Comparison of ENCODE assay signal across 32 cellular contexts in the genomic region with DNA sequence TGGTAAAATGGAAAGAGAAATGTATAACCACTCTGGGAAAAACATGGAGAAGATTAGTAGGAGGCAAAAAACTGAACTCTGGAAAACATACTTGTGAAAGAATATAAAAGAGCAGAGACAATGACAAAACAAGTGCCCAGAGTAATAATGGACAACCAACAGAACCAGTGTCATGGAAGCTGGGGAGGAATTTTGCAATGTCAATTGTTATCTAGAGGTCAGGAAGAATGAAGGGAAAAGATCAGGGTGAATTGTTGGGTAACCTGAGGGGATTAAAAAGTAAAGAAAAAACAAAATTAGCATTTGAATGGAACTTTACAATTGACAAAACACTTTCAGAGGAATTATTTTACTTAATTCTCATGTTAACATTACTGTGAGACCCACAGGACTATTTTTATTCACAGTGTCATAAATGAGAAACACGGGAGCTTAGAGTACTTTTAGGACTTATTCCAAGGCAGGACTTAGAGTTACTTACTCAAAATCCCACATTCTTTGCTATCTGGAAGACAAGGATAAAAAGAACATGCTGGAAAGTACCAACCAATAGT.
"Had no signal": no experiment of that assay in that cellular context is flagged by ENCODE, and none has a peak within 500 bp of the region (broad histone marks: within the 10 kb centered on the region; RNA-seq: fewer than 3 reads in every experiment).

No MANE protein-coding gene starts in this region.

- H3K79me2 ChIP-seq: parathyroid adenoma had no signal

- H3K36me3 ChIP-seq: adrenal gland, cardiac muscle cell, colonic mucosa, gastroesophageal sphincter, left ventricle myocardium inferior, stomach, thyroid gland, upper lobe of right lung had no signal

- H2AFZ ChIP-seq: parathyroid adenoma had no signal

- DNase-seq: activated CD4-positive, alpha-beta T cell treated with anti-CD3 and anti-CD28 coated beads for 48 hours; activated CD4-positive, alpha-beta T cell treated with anti-CD3 and anti-CD28 coated beads, Interleukin-2, amount 50 U/mL, for 48 hours; activated CD8-positive, alpha-beta memory T cell treated with anti-CD3 and anti-CD28 coated beads for 24 hours; activated effector memory CD4-positive, alpha-beta T cell treated with Interleukin-2 at 50 U/mL for 16 hours; activated naive CD4-positive, alpha-beta T cell treated with anti-CD3 and anti-CD28 coated beads for 36 hours; activated naive CD8-positive, alpha-beta T cell treated with anti-CD3 and anti-CD28 coated beads for 36 hours; adrenal gland; aorta; body of pancreas; cerebellar nuclear complex; colonic mucosa; effector memory CD4-positive, alpha-beta T cell; head of caudate nucleus; hippocampal formation; left ventricle myocardium inferior; naive B cell; nephron progenitor cell; occipital lobe; psoas muscle; stimulated activated CD4-positive, alpha-beta T cell treated with anti-CD3 and anti-CD28 coated beads, Interleukin-15, amount 100 ng/mL, for 24 hours; stimulated activated CD4-positive, alpha-beta T cell treated with anti-CD3 and anti-CD28 coated beads, Interleukin-2, amount 100 ng/mL, for 24 hours; stimulated activated naive B cell treated with anti-CD40 and anti-IgM and Interleukin-4, amounts not matched to agents 10 μg/mL and 1 μg/mL and 100 μg/mL, for 72 hours; stomach; T-helper 1 cell; thyroid gland; upper lobe of right lung had no signal

- H3K27me3 ChIP-seq: adrenal gland, body of pancreas, cardiac muscle cell, colonic mucosa, gastroesophageal sphincter, stomach, thyroid gland, upper lobe of right lung had no signal

- FAIRE-seq: endothelial cell of umbilical vein, islet of Langerhans had no signal

- ATAC-seq: activated CD4-positive, CD25-positive, alpha-beta regulatory T cell treated with anti-CD3 and anti-CD28 coated beads, Interleukin-2, amount 50 U/mL, for 24 hours; body of pancreas; gastroesophageal sphincter; psoas muscle; stimulated activated naive B cell treated with anti-CD40 and anti-IgM and Interleukin-4, amounts not matched to agents 10 μg/mL and 1 μg/mL and 100 μg/mL, for 72 hours; upper lobe of right lung had no signal

- H3K9ac ChIP-seq: parathyroid adenoma had no signal

- H3K27ac ChIP-seq: body of pancreas, cardiac muscle cell, colonic mucosa, left ventricle myocardium inferior, parathyroid adenoma, psoas muscle, stomach, thyroid gland, upper lobe of right lung had no signal

- H3K9me3 ChIP-seq: adrenal gland, body of pancreas, colonic mucosa, psoas muscle, stomach, thyroid gland, upper lobe of right lung had no signal

- H3K4me3 ChIP-seq: adrenal gland, body of pancreas, cardiac muscle cell, colonic mucosa, gastroesophageal sphincter, left ventricle myocardium inferior, psoas muscle, stomach, thyroid gland, upper lobe of right lung had no signal

- H3K4me1 ChIP-seq: adrenal gland, body of pancreas, colonic mucosa, parathyroid adenoma, psoas muscle, stomach, thyroid gland, upper lobe of right lung had no signal
